In the genomic region with DNA sequence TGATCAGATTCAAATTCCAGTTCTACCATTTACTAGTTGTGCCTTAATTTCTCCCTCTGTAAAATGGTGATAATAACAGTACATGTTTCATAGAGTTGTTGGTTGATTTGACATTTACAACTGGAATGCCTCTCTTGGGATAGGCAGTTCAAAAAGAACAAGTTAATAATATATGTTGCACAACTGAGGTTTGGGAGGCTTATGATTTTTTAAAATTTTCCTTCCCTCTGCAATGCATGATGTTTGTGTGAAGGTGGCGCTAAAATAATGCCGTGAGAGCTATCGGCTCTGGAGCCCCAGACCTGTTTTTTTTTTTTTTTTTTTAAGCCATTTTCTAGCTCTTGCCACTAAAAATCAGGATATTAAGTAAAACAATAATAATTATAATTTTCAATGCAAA, we compare ENCODE assay signal across 9 cellular contexts. TPM values are rescaled to one million over a fixed set of nuclear protein-coding genes. Genes with fewer than 3 reads are reported as not detected.
DNase-seq lines count a peak whose midpoint lies in the region; TF ChIP-seq lines count a peak whose summit lies in the region.
"Had no signal": no experiment of that assay in that cellular context is flagged by ENCODE, and none has a peak within 500 bp of the region (broad histone marks: within the 10 kb centered on the region; RNA-seq: fewer than 3 reads in every experiment).

No MANE protein-coding gene starts in this region.

- H3K36me3 ChIP-seq in BE2C (peaks cover 21% of the 10 kb centered on the region), MM.1S (replicated peaks; ENCODE audit: insufficient read depth, low read length) (0 out of 2 replicates have a peak, but pooled peaks cover 7% of the 10 kb centered on the region)

- H3K9me3 ChIP-seq in BE2C (no peaks in the 10 kb centered on the region), MM.1S (replicated peaks; ENCODE audit: insufficient read depth, low read length) (no peaks in the 10 kb centered on the region)
- H3K9me3 ChIP-seq: MG63 had no signal

- no peak overlapping the region for H3K9ac ChIP-seq in MM.1S (ENCODE audit: low read length)

- POLR2A ChIA-PET in activated CD4-positive, alpha-beta memory T cell treated with anti-CD3 and anti-CD28 coated beads for 36 hours (lab: Charles Lee) = no interaction called here

- H3K4me1 Mint-ChIP-seq in activated CD4-positive, alpha-beta memory T cell treated with anti-CD3 and anti-CD28 coated beads for 36 hours (ENCODE audit: low read depth) = peaks cover 22% of the 10 kb centered on the region
- H3K4me1 Mint-ChIP-seq: activated B cell treated with CpG ODN at 0.5 μM for 24 hours, naive B cell had no signal

- no peaks in the 10 kb centered on the region for H3K79me2 ChIP-seq in MM.1S (ENCODE audit: low read length)

- H3F3A ChIP-seq in MM.1S (ENCODE audit: insufficient read depth, low read length) = no peaks in the 10 kb centered on the region

- H3K27me3 Mint-ChIP-seq in activated CD4-positive, alpha-beta memory T cell treated with anti-CD3 and anti-CD28 coated beads for 36 hours = no peaks in the 10 kb centered on the region
- H3K27me3 Mint-ChIP-seq: activated B cell treated with CpG ODN at 0.5 μM for 24 hours had no signal

- peak; percentile 56 for TF ChIP-seq CTCF in BE2C (IDR thresholded peaks at IDR 0.05; ENCODE audit: low read depth, low read length)
- TF ChIP-seq CTCF in MM.1S (IDR thresholded peaks at IDR 0.05; ENCODE audit: low read length) = peak; percentile 53

- H3K4me3 ChIP-seq in BE2C (ENCODE audit: low read depth, low read length) = no peak overlapping the region
- H3K4me3 ChIP-seq in MM.1S (ENCODE audit: low read length) = no peak overlapping the region
- H3K4me3 ChIP-seq: MG63 had no signal

- no peak overlapping the region for H3K27ac Mint-ChIP-seq in activated CD4-positive, alpha-beta memory T cell treated with anti-CD3 and anti-CD28 coated beads for 36 hours
- H3K27ac Mint-ChIP-seq: activated B cell treated with CpG ODN at 0.5 μM for 24 hours, naive B cell had no signal

- intact Hi-C loops in activated CD4-positive, alpha-beta memory T cell treated with anti-CD3 and anti-CD28 coated beads for 36 hours (cut with micrococcal nuclease) = no loop called here

- no peak overlapping the region for H3K4me3 Mint-ChIP-seq in activated CD4-positive, alpha-beta memory T cell treated with anti-CD3 and anti-CD28 coated beads for 36 hours
- H3K4me3 Mint-ChIP-seq: activated B cell treated with CpG ODN at 0.5 μM for 24 hours, naive B cell had no signal

- no peaks in the 10 kb centered on the region for H3K9me2 ChIP-seq in MM.1S (replicated peaks; ENCODE audit: insufficient read depth, low read length)

- no peak overlapping the region for H3K4me2 ChIP-seq in MM.1S (ENCODE audit: low read depth, low read length)

- CTCF ChIA-PET in activated CD4-positive, alpha-beta memory T cell treated with anti-CD3 and anti-CD28 coated beads for 36 hours (lab: Charles Lee) = interaction anchor here (0.7 to 1.1 kb wide), 2 partner anchors 24 to 28 kb away, joined by 3 to 5 read pairs; a partner anchor contains a TSS

- H2AFZ ChIP-seq in MM.1S (ENCODE audit: low read length) = no peak overlapping the region

- H3K27me3 ChIP-seq in BE2C (no peaks in the 10 kb centered on the region), MM.1S (replicated peaks; ENCODE audit: insufficient read depth, low read length) (no peaks in the 10 kb centered on the region)
- H3K27me3 ChIP-seq: MG63 had no signal

- DNase-seq in BE2C (no peak), MM.1S (peak; percentile 39), fibroblast of gingiva (ENCODE audit: low read depth) (peak; percentile 64), activated gamma-delta T cell treated with Interleukin-2 at 50 U/mL for 16 hours (no peak)
- no peak for DNase-seq in activated CD4-positive, alpha-beta T cell treated with anti-CD3 and anti-CD28 coated beads for 1 hour
- no peak for DNase-seq in activated CD4-positive, alpha-beta memory T cell treated with anti-CD3 and anti-CD28 coated beads for 36 hours
- DNase-seq: activated B cell treated with CpG ODN at 0.5 μM for 24 hours, naive B cell had no signal

- no peaks in the 10 kb centered on the region for H3K9me3 Mint-ChIP-seq in activated CD4-positive, alpha-beta memory T cell treated with anti-CD3 and anti-CD28 coated beads for 36 hours
- H3K9me3 Mint-ChIP-seq: activated B cell treated with CpG ODN at 0.5 μM for 24 hours, naive B cell had no signal

- H3K27ac ChIP-seq in MM.1S (ENCODE audit: low read length) = no peak overlapping the region

- no peaks in the 10 kb centered on the region for H4K20me1 ChIP-seq in MM.1S (ENCODE audit: insufficient read depth, low read length)

- H3K4me1 ChIP-seq in BE2C (no peaks in the 10 kb centered on the region), MM.1S (ENCODE audit: low read length) (no peaks in the 10 kb centered on the region)

- H3K36me3 Mint-ChIP-seq in activated CD4-positive, alpha-beta memory T cell treated with anti-CD3 and anti-CD28 coated beads for 36 hours = peaks cover 14% of the 10 kb centered on the region

RNA-seq across cellular contexts. Expression of a gene that starts 18.6 kb away (rescaled TPM):
- polyA plus RNA-seq in BE2C (2012; ENCODE audit: insufficient read depth, insufficient read length, low read depth) = 156 TPM
- 10 to 100 TPM; 36.9 to 39.5 TPM for total RNA-seq in activated CD4-positive, alpha-beta memory T cell treated with anti-CD3 and anti-CD28 coated beads for 36 hours

RNA-seq across cellular contexts. Expression of a gene that starts 22.0 kb away (rescaled TPM):
- 14.2 TPM for polyA plus RNA-seq in BE2C (2012; ENCODE audit: insufficient read depth, insufficient read length, low read depth)
- 10 to 100 TPM; 10.6 to 12.1 TPM for total RNA-seq in activated CD4-positive, alpha-beta memory T cell treated with anti-CD3 and anti-CD28 coated beads for 36 hours

RNA-seq across cellular contexts. Expression of a gene that starts 23.7 kb away (rescaled TPM):
- not detected for polyA plus RNA-seq in BE2C (2012; ENCODE audit: insufficient read depth, insufficient read length, low read depth)
- not detected for total RNA-seq in activated CD4-positive, alpha-beta memory T cell treated with anti-CD3 and anti-CD28 coated beads for 36 hours
- total RNA-seq: activated B cell treated with CpG ODN at 0.5 μM for 24 hours had no signal

RNA-seq across cellular contexts. Expression of a gene that starts 44.9 kb away (rescaled TPM):
- 16.2 TPM for polyA plus RNA-seq in BE2C (2012; ENCODE audit: insufficient read depth, insufficient read length, low read depth)
- 1 to 10 TPM; 2.5 to 2.7 TPM for total RNA-seq in activated CD4-positive, alpha-beta memory T cell treated with anti-CD3 and anti-CD28 coated beads for 36 hours

RNA-seq across cellular contexts. Expression of a gene that starts 51.1 kb away (rescaled TPM):
- not detected for polyA plus RNA-seq in BE2C (2012; ENCODE audit: insufficient read depth, insufficient read length, low read depth)
- not detected for total RNA-seq in activated CD4-positive, alpha-beta memory T cell treated with anti-CD3 and anti-CD28 coated beads for 36 hours
- total RNA-seq: activated B cell treated with CpG ODN at 0.5 μM for 24 hours had no signal

Comparison
In these comparisons a context has a peak if more than half of its experiments do, and no peak if none do; other contexts are left out.
1. DNase-seq: peak in MM.1S (single experiment) and fibroblast of gingiva (single experiment); none in BE2C (single experiment), activated CD4-positive, alpha-beta T cell treated with anti-CD3 and anti-CD28 coated beads for 1 hour (single experiment), activated CD4-positive, alpha-beta memory T cell treated with anti-CD3 and anti-CD28 coated beads for 36 hours (single experiment) and activated gamma-delta T cell treated with Interleukin-2 at 50 U/mL for 16 hours (single experiment).